In genomic region chr17:72567774-72568173, GRCh38 we compare ENCODE assay signal across 21 cellular contexts.
DNase-seq lines count a peak whose midpoint lies in the region; ATAC-seq, FAIRE-seq and TF ChIP-seq lines count a peak whose summit lies in the region.
"Had no signal": no experiment of that assay in that cellular context is flagged by ENCODE, and none has a peak within 500 bp of the region (broad histone marks: within the 10 kb centered on the region; RNA-seq: fewer than 3 reads in every experiment).

No MANE protein-coding gene starts in this region.

- H3K9me3 Mint-ChIP-seq in osteocyte (ENCODE audit: unreplicated experiment), result no peaks in the 10 kb centered on the region
- H3K9me3 Mint-ChIP-seq: CD14-positive monocyte had no signal

- H3K27me3 Mint-ChIP-seq in T-helper 17 cell, result peaks cover 7% of the 10 kb centered on the region
- no peaks in the 10 kb centered on the region for H3K27me3 Mint-ChIP-seq in osteocyte (ENCODE audit: unreplicated experiment)

- H3K27me3 ChIP-seq in small intestine (ENCODE audit: control insufficient read depth in 2 of 2, insufficient read depth in 2 of 2, low read length in 2 of 2), result no peaks in the 10 kb centered on the region

- H3K4me1 ChIP-seq in small intestine (ENCODE audit: control insufficient read depth in 2 of 2, insufficient read depth in 1 of 2, low read depth in 1 of 2, low read length in 1 of 2), result peaks cover 0 to 3% of the 10 kb centered on the region in 2 donors

- no peak overlapping the region for H3K27ac ChIP-seq in small intestine (ENCODE audit: low read depth in 1 of 2, low read length in 1 of 2)
- H3K27ac ChIP-seq: GM23248, HL-60, SJCRH30 had no signal

- no peak for TF ChIP-seq CTCF in osteocyte (IDR thresholded peaks at IDR 0.05)

- peak in 2 of 3 experiments; percentile 18 to 62 for DNase-seq in NCI-H1417 (lab: John Stamatoyannopoulos, UW)
- no peak for DNase-seq in NCI-H1417 treated with DMSO at 0.1 percent for 48 hours (lab: John Stamatoyannopoulos, UW)
- DNase-seq in NCI-H774 (lab: John Stamatoyannopoulos, UW), result peak; percentile 31
- DNase-seq in T-helper 17 cell, result no peak
- DNase-seq in small intestine, result peak; percentile 23
- no peak for DNase-seq in SW 1271 (lab: John Stamatoyannopoulos, UW)
- DNase-seq in osteocyte (ENCODE audit: extremely low spot score, unreplicated experiment), result no peak
- DNase-seq in dedifferentiated amniotic fluid mesenchymal stem cell (ENCODE audit: extremely low spot score), result no peak
- DNase-seq: 8988T, DMS79, GM23248, NCI-H2029, NCI-H526 treated with DMSO at 0.1 percent for 48 hours, SJCRH30, T-helper 1 cell had no signal

- 21 to 40% (median 26%) methylated on average over 3 of the region's 3 CpGs for WGBS in small intestine, 3 donors

- no peaks in the 10 kb centered on the region for H3K36me3 Mint-ChIP-seq in T-helper 17 cell (ENCODE audit: low read depth)
- no peaks in the 10 kb centered on the region for H3K36me3 Mint-ChIP-seq in osteocyte (ENCODE audit: unreplicated experiment)
- H3K36me3 Mint-ChIP-seq: CD14-positive monocyte had no signal

- no peak overlapping the region for H3K4me3 ChIP-seq in small intestine (ENCODE audit: low read depth in 1 of 2, low read length in 2 of 2)
- H3K4me3 ChIP-seq: GM23248, K562, SJCRH30 had no signal

- H3K4me3 Mint-ChIP-seq in T-helper 17 cell (peak overlapping the region; percentile 81), osteocyte (ENCODE audit: unreplicated experiment) (no peak overlapping the region)
- H3K4me3 Mint-ChIP-seq: CD14-positive monocyte had no signal

- ATAC-seq in T-helper 17 cell, result no peak

- H3K4me1 Mint-ChIP-seq in T-helper 17 cell (peaks cover 19% of the 10 kb centered on the region), osteocyte (ENCODE audit: unreplicated experiment) (peaks cover 31% of the 10 kb centered on the region)
- H3K4me1 Mint-ChIP-seq: CD14-positive monocyte had no signal

- FAIRE-seq in small intestine (lab: Jason Lieb, UNC), result no peak
- FAIRE-seq: G401.6, GM12892, GM19239, K562 had no signal

- no peaks in the 10 kb centered on the region for H3K9me3 ChIP-seq in T-helper 17 cell (ENCODE audit: control insufficient read depth, low read length, poor library complexity, severe bottlenecking)
- H3K9me3 ChIP-seq in small intestine (ENCODE audit: control insufficient read depth, low read depth), result no peaks in the 10 kb centered on the region
- H3K9me3 ChIP-seq: SJCRH30 had no signal

- no peaks in the 10 kb centered on the region for H3K36me3 ChIP-seq in small intestine (ENCODE audit: control insufficient read depth in 2 of 2, insufficient read depth in 2 of 2, low read length in 2 of 2)
- H3K36me3 ChIP-seq: SJCRH30 had no signal

- H3K27ac Mint-ChIP-seq in T-helper 17 cell (peak overlapping the region; percentile 29), osteocyte (ENCODE audit: unreplicated experiment) (no peak overlapping the region)

Comparison
In these comparisons a context has a peak if more than half of its experiments do, and no peak if none do; other contexts are left out.
1. DNase-seq: peak in NCI-H1417 (2 of 3), NCI-H774 (single experiment) and small intestine (single experiment); none in NCI-H1417 treated with DMSO at 0.1 percent for 48 hours (single experiment), T-helper 17 cell (0 of 3), SW 1271 (0 of 2), osteocyte (single experiment) and dedifferentiated amniotic fluid mesenchymal stem cell (single experiment).